ENCODE assay signal across 8 cellular contexts in the genomic region with DNA sequence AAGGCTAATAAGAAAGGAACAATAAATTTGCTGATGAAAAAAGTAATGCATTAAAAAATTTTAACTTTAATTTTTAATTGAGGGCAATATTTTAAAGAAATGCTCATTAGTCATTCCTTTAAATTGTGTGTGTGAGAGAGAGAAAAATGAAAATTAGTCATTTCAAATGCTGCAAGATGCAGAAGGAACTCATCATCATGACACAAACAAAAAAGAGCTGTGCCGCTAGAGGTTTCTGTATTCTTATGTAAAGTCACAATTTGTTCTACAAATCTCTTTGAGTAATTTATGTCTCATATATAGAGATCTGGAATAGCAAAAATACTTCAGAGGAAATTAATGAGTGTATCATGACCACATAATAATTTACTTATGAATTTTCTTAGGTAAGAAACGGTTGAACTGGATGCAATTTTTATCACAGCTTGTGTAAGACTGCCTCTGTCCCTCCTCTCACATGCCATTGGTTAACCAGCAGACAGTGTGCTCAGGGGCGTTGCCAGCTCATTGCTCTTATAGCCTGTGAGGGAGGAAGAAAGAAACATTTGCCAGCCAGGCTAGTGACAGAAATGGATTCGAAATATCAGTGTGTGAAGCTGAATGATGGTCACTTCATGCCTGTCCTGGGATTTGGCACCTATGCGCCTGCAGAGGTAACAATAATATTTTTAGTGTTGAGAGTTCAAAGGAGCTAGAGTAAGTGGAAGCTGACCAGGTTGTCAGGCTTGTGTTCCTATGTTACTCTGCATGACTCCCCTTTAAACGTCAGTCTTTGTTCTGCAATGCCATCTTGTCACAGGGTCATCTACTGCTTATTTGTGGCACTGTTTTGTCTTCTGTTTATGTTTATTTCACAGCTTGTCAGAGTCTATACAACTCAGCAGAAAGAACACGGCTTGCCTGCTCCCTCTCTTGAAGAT. TPM values are rescaled to one million over a fixed set of nuclear protein-coding genes. Genes with fewer than 3 reads are reported as not detected.
DNase-seq lines count a peak whose midpoint lies in the region; ATAC-seq and TF ChIP-seq lines count a peak whose summit lies in the region.
"Not testable (repeated sequence)": the region's sequence is repeated elsewhere in the genome, so short reads cannot be mapped to it uniquely, and the experiment has no call there.

A gene (plus strand): TSS at position 540 of the 920 bp plus-strand sequence. CDS start 30 bp downstream, at position 570.

- H3K27ac ChIP-seq in heart right ventricle = peak within 1 kb of the TSS in 4 of 10 donors; percentile 26 to 43 (median 34)
- peak within 1 kb of the TSS; percentile 62 to 71 (median 66) for H3K27ac ChIP-seq in gastrocnemius medialis
- not testable (repeated sequence) for H3K27ac ChIP-seq in urinary bladder (ENCODE audit: low read depth)

- ATAC-seq in heart right ventricle = peak; percentile 92 to 98 (median 98)
- peak; percentile 99 to 100 for ATAC-seq in gastrocnemius medialis

- not testable (repeated sequence) for H3K4me1 ChIP-seq in heart right ventricle; gastrocnemius medialis; urinary bladder (ENCODE audit: insufficient read depth)

- TF ChIP-seq POLR2A in gastrocnemius medialis (IDR thresholded peaks at IDR 0.05) = peak; percentile 17 to 45

- 30 to 44% methylated on average over 6 of the region's 7 CpGs for WGBS in heart right ventricle, 2 donors
- 31% methylated on average over 6 of the region's 7 CpGs for WGBS in urinary bladder

- intact Hi-C loops in heart right ventricle (cut with DNase I) = loop anchor here in 1 of 10 donors (5.0 kb wide), 1 partner anchor 39 kb away; a partner anchor contains a TSS
- intact Hi-C loops in gastrocnemius medialis (cut with DNase I; ENCODE audit: low total_unique reads) = not testable (repeated sequence)

- DNase-seq in ELR (ENCODE audit: low read depth) (peak; percentile 42), NCI-H748 treated with DMSO at 0.1 percent for 48 hours (lab: John Stamatoyannopoulos, UW) (peak; percentile 0), astrocyte of the spinal cord (ENCODE audit: low read depth, low spot score) (peak; percentile 38), gastrocnemius medialis (peak in 1 of 2 donors; percentile 43)
- not testable (repeated sequence) for DNase-seq in epithelial cell of proximal tubule (ENCODE audit: low read depth); heart right ventricle; mesenteric fat pad (ENCODE audit: low spot score)

- H3K27me3 ChIP-seq in heart right ventricle, gastrocnemius medialis: not testable (repeated sequence)

- TF ChIP-seq CTCF in astrocyte of the spinal cord (IDR thresholded peaks at IDR 0.05; ENCODE audit: low read depth, low read length); epithelial cell of proximal tubule (conservative IDR thresholded peaks at IDR 0.05; ENCODE audit: low read depth, low read length); heart right ventricle (IDR thresholded peaks at IDR 0.05); gastrocnemius medialis (IDR thresholded peaks at IDR 0.05 in 4 of 5, conservative IDR thresholded peaks at IDR 0.05 in 1 of 5): not testable (repeated sequence)

- not testable (repeated sequence) for H3K36me3 ChIP-seq in heart right ventricle; gastrocnemius medialis; urinary bladder (ENCODE audit: insufficient read depth)

- H3K4me3 ChIP-seq in astrocyte of the spinal cord (ENCODE audit: low read depth, low read length) (peak within 1 kb of the TSS; percentile 13), epithelial cell of proximal tubule (ENCODE audit: low read depth, low read length) (peak within 1 kb of the TSS; percentile 37), heart right ventricle (peak within 1 kb of the TSS in 9 of 10 donors; percentile 18 to 50 (median 44)), gastrocnemius medialis (peak within 1 kb of the TSS; percentile 45 to 48 (median 47)), urinary bladder (ENCODE audit: low read depth, low read length) (peak within 1 kb of the TSS; percentile 37)

- not testable (repeated sequence) for H3K9me3 ChIP-seq in heart right ventricle, gastrocnemius medialis

- in situ Hi-C loops in astrocyte of the spinal cord (cut with HindIII; ENCODE audit: low sequenced_read_pairs); gastrocnemius medialis (cut with MboI; ENCODE audit: low sequenced_read_pairs in 4 of 4): not testable (repeated sequence)

RNA-seq across cellular contexts. Expression of the gene that starts here (rescaled TPM):
- total RNA-seq in epithelial cell of proximal tubule (1.0 and 1.6 TPM in 2 replicates), heart right ventricle (10 to 100 TPM in 8 of 10 donors, 1 to 10 TPM in 2; 6.6 to 35.2 (median 13.4) TPM), mesenteric fat pad (593 TPM), gastrocnemius medialis (100 to 1,000 TPM; 203 to 254 (median 208) TPM), urinary bladder (27.8 TPM)
- polyA plus RNA-seq in heart right ventricle (100 to 1,000 TPM in 1 of 2 donors, 10 to 100 TPM in 1; 23.7 to 131 TPM), urinary bladder (124 TPM)
